In the genomic region with DNA sequence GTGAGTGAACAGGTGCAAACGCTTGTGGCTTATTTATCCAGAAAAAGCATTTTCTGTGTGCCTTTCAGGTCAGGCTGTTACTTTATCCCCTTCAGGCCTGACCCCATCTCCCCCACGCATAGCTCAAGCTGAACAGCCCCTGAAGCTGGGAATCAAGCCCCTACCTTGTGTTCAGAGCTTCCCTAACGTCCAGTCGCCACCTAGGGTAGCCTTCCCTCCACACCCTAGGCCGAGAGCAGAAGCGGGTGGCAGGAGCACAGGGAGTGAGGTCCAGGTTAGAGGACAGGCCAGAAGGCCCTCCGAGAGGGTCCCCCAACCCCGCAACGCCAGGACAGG, we compare ENCODE assay signal across 1 cellular context.
A peak's percentile ranks its signal among the peaks of the same experiment; 100 is the strongest.
TF ChIP-seq lines count a peak whose summit lies in the region.

No MANE protein-coding gene starts in this region.

TF ChIP-seq in K562, 482 proteins besides CTCF, POLR2A, EP300 and RAD21:
- TF ChIP-seq MEIS2 (IDR thresholded peaks at IDR 0.05; ENCODE audit: partially characterized antibody) (no peak), RBM25 (IDR thresholded peaks at IDR 0.05; ENCODE audit: low read depth, low read length, severe bottlenecking) (no peak), NCOA1 (IDR thresholded peaks at IDR 0.05; ENCODE audit: low read depth) (no peak), HDAC1 (IDR thresholded peaks at IDR 0.05) (0 out of 4 replicates have a peak, but pooled peaks of 1 of the 2 experiments have one; percentile 7), HSF4 (CRISPR knock-in tag; IDR thresholded peaks at IDR 0.05; ENCODE audit: borderline replicate concordance) (no peak)
- TF ChIP-seq, protein P1, sequence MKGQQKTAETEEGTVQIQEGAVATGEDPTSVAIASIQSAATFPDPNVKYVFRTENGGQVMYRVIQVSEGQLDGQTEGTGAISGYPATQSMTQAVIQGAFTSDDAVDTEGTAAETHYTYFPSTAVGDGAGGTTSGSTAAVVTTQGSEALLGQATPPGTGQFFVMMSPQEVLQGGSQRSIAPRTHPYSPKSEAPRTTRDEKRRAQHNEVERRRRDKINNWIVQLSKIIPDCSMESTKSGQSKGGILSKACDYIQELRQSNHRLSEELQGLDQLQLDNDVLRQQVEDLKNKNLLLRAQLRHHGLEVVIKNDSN (CRISPR knock-in tag; IDR thresholded peaks at IDR 0.05) = peak; percentile 23; the same call in 1 of the 2 replicates
- TF ChIP-seq, protein P2, sequence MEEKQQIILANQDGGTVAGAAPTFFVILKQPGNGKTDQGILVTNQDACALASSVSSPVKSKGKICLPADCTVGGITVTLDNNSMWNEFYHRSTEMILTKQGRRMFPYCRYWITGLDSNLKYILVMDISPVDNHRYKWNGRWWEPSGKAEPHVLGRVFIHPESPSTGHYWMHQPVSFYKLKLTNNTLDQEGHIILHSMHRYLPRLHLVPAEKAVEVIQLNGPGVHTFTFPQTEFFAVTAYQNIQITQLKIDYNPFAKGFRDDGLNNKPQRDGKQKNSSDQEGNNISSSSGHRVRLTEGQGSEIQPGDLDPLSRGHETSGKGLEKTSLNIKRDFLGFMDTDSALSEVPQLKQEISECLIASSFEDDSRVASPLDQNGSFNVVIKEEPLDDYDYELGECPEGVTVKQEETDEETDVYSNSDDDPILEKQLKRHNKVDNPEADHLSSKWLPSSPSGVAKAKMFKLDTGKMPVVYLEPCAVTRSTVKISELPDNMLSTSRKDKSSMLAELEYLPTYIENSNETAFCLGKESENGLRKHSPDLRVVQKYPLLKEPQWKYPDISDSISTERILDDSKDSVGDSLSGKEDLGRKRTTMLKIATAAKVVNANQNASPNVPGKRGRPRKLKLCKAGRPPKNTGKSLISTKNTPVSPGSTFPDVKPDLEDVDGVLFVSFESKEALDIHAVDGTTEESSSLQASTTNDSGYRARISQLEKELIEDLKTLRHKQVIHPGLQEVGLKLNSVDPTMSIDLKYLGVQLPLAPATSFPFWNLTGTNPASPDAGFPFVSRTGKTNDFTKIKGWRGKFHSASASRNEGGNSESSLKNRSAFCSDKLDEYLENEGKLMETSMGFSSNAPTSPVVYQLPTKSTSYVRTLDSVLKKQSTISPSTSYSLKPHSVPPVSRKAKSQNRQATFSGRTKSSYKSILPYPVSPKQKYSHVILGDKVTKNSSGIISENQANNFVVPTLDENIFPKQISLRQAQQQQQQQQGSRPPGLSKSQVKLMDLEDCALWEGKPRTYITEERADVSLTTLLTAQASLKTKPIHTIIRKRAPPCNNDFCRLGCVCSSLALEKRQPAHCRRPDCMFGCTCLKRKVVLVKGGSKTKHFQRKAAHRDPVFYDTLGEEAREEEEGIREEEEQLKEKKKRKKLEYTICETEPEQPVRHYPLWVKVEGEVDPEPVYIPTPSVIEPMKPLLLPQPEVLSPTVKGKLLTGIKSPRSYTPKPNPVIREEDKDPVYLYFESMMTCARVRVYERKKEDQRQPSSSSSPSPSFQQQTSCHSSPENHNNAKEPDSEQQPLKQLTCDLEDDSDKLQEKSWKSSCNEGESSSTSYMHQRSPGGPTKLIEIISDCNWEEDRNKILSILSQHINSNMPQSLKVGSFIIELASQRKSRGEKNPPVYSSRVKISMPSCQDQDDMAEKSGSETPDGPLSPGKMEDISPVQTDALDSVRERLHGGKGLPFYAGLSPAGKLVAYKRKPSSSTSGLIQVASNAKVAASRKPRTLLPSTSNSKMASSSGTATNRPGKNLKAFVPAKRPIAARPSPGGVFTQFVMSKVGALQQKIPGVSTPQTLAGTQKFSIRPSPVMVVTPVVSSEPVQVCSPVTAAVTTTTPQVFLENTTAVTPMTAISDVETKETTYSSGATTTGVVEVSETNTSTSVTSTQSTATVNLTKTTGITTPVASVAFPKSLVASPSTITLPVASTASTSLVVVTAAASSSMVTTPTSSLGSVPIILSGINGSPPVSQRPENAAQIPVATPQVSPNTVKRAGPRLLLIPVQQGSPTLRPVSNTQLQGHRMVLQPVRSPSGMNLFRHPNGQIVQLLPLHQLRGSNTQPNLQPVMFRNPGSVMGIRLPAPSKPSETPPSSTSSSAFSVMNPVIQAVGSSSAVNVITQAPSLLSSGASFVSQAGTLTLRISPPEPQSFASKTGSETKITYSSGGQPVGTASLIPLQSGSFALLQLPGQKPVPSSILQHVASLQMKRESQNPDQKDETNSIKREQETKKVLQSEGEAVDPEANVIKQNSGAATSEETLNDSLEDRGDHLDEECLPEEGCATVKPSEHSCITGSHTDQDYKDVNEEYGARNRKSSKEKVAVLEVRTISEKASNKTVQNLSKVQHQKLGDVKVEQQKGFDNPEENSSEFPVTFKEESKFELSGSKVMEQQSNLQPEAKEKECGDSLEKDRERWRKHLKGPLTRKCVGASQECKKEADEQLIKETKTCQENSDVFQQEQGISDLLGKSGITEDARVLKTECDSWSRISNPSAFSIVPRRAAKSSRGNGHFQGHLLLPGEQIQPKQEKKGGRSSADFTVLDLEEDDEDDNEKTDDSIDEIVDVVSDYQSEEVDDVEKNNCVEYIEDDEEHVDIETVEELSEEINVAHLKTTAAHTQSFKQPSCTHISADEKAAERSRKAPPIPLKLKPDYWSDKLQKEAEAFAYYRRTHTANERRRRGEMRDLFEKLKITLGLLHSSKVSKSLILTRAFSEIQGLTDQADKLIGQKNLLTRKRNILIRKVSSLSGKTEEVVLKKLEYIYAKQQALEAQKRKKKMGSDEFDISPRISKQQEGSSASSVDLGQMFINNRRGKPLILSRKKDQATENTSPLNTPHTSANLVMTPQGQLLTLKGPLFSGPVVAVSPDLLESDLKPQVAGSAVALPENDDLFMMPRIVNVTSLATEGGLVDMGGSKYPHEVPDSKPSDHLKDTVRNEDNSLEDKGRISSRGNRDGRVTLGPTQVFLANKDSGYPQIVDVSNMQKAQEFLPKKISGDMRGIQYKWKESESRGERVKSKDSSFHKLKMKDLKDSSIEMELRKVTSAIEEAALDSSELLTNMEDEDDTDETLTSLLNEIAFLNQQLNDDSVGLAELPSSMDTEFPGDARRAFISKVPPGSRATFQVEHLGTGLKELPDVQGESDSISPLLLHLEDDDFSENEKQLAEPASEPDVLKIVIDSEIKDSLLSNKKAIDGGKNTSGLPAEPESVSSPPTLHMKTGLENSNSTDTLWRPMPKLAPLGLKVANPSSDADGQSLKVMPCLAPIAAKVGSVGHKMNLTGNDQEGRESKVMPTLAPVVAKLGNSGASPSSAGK (IDR thresholded peaks at IDR 0.05) = peak; percentile 35
